ENCODE assay signal across 1 cellular context in the genomic region with DNA sequence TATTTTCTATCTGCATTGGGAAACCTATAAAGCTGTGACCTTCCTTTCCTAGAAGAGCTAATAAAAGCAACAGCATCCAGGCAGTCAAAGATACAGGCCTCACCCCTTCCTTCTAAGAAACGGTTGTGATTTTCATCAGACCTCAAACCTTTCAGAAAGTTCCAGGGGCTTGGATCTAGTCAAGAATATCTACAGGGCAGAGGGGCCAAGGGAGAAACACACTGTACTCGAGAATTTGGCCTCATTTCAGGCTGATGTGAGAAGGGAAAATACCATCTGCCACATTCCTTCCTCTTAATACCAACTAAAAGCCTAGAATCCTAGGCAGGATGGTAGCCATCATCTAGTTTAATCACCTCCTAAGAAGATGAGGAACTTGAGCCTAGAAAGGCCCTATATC.
TF ChIP-seq lines count a peak whose summit lies in the region.

No MANE protein-coding gene starts in this region.

TF ChIP-seq in HepG2, 621 proteins besides CTCF, POLR2A, EP300 and RAD21:
- TF ChIP-seq, protein P1, sequence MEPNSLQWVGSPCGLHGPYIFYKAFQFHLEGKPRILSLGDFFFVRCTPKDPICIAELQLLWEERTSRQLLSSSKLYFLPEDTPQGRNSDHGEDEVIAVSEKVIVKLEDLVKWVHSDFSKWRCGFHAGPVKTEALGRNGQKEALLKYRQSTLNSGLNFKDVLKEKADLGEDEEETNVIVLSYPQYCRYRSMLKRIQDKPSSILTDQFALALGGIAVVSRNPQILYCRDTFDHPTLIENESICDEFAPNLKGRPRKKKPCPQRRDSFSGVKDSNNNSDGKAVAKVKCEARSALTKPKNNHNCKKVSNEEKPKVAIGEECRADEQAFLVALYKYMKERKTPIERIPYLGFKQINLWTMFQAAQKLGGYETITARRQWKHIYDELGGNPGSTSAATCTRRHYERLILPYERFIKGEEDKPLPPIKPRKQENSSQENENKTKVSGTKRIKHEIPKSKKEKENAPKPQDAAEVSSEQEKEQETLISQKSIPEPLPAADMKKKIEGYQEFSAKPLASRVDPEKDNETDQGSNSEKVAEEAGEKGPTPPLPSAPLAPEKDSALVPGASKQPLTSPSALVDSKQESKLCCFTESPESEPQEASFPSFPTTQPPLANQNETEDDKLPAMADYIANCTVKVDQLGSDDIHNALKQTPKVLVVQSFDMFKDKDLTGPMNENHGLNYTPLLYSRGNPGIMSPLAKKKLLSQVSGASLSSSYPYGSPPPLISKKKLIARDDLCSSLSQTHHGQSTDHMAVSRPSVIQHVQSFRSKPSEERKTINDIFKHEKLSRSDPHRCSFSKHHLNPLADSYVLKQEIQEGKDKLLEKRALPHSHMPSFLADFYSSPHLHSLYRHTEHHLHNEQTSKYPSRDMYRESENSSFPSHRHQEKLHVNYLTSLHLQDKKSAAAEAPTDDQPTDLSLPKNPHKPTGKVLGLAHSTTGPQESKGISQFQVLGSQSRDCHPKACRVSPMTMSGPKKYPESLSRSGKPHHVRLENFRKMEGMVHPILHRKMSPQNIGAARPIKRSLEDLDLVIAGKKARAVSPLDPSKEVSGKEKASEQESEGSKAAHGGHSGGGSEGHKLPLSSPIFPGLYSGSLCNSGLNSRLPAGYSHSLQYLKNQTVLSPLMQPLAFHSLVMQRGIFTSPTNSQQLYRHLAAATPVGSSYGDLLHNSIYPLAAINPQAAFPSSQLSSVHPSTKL (CRISPR knock-in tag; IDR thresholded peaks at IDR 0.05), result no peak
- TF ChIP-seq ELF3 (CRISPR knock-in tag; IDR thresholded peaks at IDR 0.05), result no peak
- TF ChIP-seq, protein P2, sequence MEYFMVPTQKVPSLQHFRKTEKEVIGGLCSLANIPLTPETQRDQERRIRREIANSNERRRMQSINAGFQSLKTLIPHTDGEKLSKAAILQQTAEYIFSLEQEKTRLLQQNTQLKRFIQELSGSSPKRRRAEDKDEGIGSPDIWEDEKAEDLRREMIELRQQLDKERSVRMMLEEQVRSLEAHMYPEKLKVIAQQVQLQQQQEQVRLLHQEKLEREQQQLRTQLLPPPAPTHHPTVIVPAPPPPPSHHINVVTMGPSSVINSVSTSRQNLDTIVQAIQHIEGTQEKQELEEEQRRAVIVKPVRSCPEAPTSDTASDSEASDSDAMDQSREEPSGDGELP (IDR thresholded peaks at IDR 0.05; ENCODE audit: borderline replicate concordance, low read depth), result no peak
- no peak for TF ChIP-seq ZNF674 (CRISPR knock-in tag; IDR thresholded peaks at IDR 0.05; ENCODE audit: low read depth)
